Comparison of ENCODE assay signal across 8 cellular contexts in genomic region chr2:214683557-214683956, GRCh38.
DNase-seq lines count a peak whose midpoint lies in the region; ATAC-seq and TF ChIP-seq lines count a peak whose summit lies in the region.
"Not testable (repeated sequence)": the region's sequence is repeated elsewhere in the genome, so short reads cannot be mapped to it uniquely, and the experiment has no call there.

No MANE protein-coding gene starts in this region.

- not testable (repeated sequence) for DNase-seq in CD4-positive, alpha-beta T cell; astrocyte of the cerebellum (ENCODE audit: low read depth); fibroblast of the aortic adventitia (ENCODE audit: low read depth); neural crest cell (ENCODE audit: low read depth, low spot score)
- peak; percentile 25 for DNase-seq in SK-N-SH

- H3K27ac Mint-ChIP-seq in CD4-positive, alpha-beta T cell = peak overlapping the region; percentile 74
- H3K27ac Mint-ChIP-seq in neural crest cell (ENCODE audit: unreplicated experiment) = peak overlapping the region; percentile 93

- H3K36me3 Mint-ChIP-seq in CD4-positive, alpha-beta T cell (ENCODE audit: low read depth); neural crest cell (ENCODE audit: low read depth): not testable (repeated sequence)

- H3K9ac ChIP-seq in HUES48 (ENCODE audit: low read depth, low read length); SK-N-SH: not testable (repeated sequence)

- intact Hi-C loops in CD4-positive, alpha-beta T cell (cut with DNase I, micrococcal nuclease) = not testable (repeated sequence)

- in situ Hi-C loops in astrocyte of the cerebellum (cut with HindIII; ENCODE audit: low sequenced_read_pairs) = not testable (repeated sequence)

- POLR2A ChIA-PET in CD4-positive, alpha-beta T cell (lab: Charles Lee); SK-N-SH (lab: Yijun Ruan, JAX): not testable (repeated sequence)

- ATAC-seq in CD4-positive, alpha-beta T cell (ENCODE audit: poor library complexity) = peak; percentile 68
- ATAC-seq in GM19455 (IDR thresholded peaks at IDR 0.05; ENCODE audit: unreplicated experiment) (peak; percentile 69), HG02884 (IDR thresholded peaks at IDR 0.05; ENCODE audit: unreplicated experiment) (peak; percentile 44)

- not testable (repeated sequence) for H3F3A ChIP-seq in SK-N-SH (replicated peaks; ENCODE audit: insufficient read depth)

- peak overlapping the region; percentile 41; the same call in 1 of the 2 replicates for H2AFZ ChIP-seq in SK-N-SH (ENCODE audit: low read depth)

- not testable (repeated sequence) for TF ChIP-seq RAD21 in SK-N-SH (IDR thresholded peaks at IDR 0.05; ENCODE audit: low read length)

- H3K9me3 ChIP-seq in CD4-positive, alpha-beta T cell (ENCODE audit: control insufficient read depth, low read length); HUES48 (ENCODE audit: control insufficient read depth, insufficient read depth, low read length); SK-N-SH: not testable (repeated sequence)

- not testable (repeated sequence) for H3K27me3 ChIP-seq in CD4-positive, alpha-beta T cell (ENCODE audit: control insufficient read depth, insufficient read depth, low read length); HUES48 (ENCODE audit: control insufficient read depth, insufficient read depth, low read length); SK-N-SH (ENCODE audit: insufficient read depth)

- not testable (repeated sequence) for H3K4me1 Mint-ChIP-seq in CD4-positive, alpha-beta T cell (ENCODE audit: low read depth); neural crest cell

- H3K4me2 ChIP-seq in SK-N-SH = not testable (repeated sequence)

- H3K36me3 ChIP-seq in HUES48 (ENCODE audit: control insufficient read depth, insufficient read depth, low read length); SK-N-SH (replicated peaks in 1 of 2; ENCODE audit: control insufficient read depth in 1 of 2, insufficient read depth in 2 of 2, low read length in 1 of 2): not testable (repeated sequence)

- not testable (repeated sequence) for H3K79me2 ChIP-seq in SK-N-SH (ENCODE audit: insufficient read depth)

- not testable (repeated sequence) for TF ChIP-seq EP300 in SK-N-SH (IDR thresholded peaks at IDR 0.05; ENCODE audit: borderline replicate concordance in 1 of 2, low read depth in 1 of 2, low read length in 1 of 2)

- CTCF ChIA-PET in CD4-positive, alpha-beta T cell (lab: Charles Lee); SK-N-SH (lab: Yijun Ruan, JAX): not testable (repeated sequence)

- H3K27me3 Mint-ChIP-seq in CD4-positive, alpha-beta T cell; neural crest cell (ENCODE audit: low read depth): not testable (repeated sequence)

- H3K4me1 ChIP-seq in HUES48 (ENCODE audit: control insufficient read depth, insufficient read depth, low read length); SK-N-SH (ENCODE audit: control insufficient read depth in 1 of 2, insufficient read depth in 2 of 2, low read depth in 1 of 2, low read length in 1 of 2): not testable (repeated sequence)

- H3K9me3 Mint-ChIP-seq in CD4-positive, alpha-beta T cell; neural crest cell: not testable (repeated sequence)

- not testable (repeated sequence) for TF ChIP-seq CTCF in CD4-positive, alpha-beta T cell (IDR thresholded peaks at IDR 0.05); SK-N-SH (IDR thresholded peaks at IDR 0.05); astrocyte of the cerebellum (IDR thresholded peaks at IDR 0.05; ENCODE audit: low read depth, low read length, missing control alignments); fibroblast of the aortic adventitia (IDR thresholded peaks at IDR 0.05; ENCODE audit: insufficient read depth, low read length); neural crest cell (conservative IDR thresholded peaks at IDR 0.05)

- H3K4me3 ChIP-seq in HUES48 (ENCODE audit: low read depth, low read length) (peak overlapping the region; percentile 59), SK-N-SH (ENCODE audit: low read depth in 2 of 2, low read length in 1 of 2) (peak overlapping the region; percentile 41 to 56; a peak in 3 of 4 replicates), astrocyte of the cerebellum (ENCODE audit: low read depth, low read length) (peak overlapping the region; percentile 34), fibroblast of the aortic adventitia (ENCODE audit: low read depth, low read length) (peak overlapping the region; percentile 46)

- WGBS in SK-N-SH (ENCODE audit: low lambda C conversion rate) = 8% methylated on average over 4 of the region's 12 CpGs

- H3K27ac ChIP-seq in CD4-positive, alpha-beta T cell (ENCODE audit: low read depth, low read length); HUES48 (ENCODE audit: low read depth, low read length): not testable (repeated sequence)
- H3K27ac ChIP-seq in SK-N-SH (ENCODE audit: low read depth in 2 of 2, low read length in 1 of 2) = peak overlapping the region in 1 of 2 experiments; percentile 39; a peak in 1 of 4 replicates

- not testable (repeated sequence) for H3K9me2 ChIP-seq in SK-N-SH

- peak overlapping the region; percentile 88 for H3K4me3 Mint-ChIP-seq in CD4-positive, alpha-beta T cell
- peak overlapping the region; percentile 84 for H3K4me3 Mint-ChIP-seq in neural crest cell

- H4K20me1 ChIP-seq in SK-N-SH (ENCODE audit: insufficient read depth) = not testable (repeated sequence)
